In genomic region chr17:4849011-4849536, GRCh38 we compare ENCODE assay signal across 16 cellular contexts. TPM values are rescaled to one million over a fixed set of nuclear protein-coding genes. Genes with fewer than 3 reads are reported as not detected.
A peak's percentile ranks its signal among the peaks of the same experiment; 100 is the strongest.
DNase-seq lines count a peak whose midpoint lies in the region; ATAC-seq and TF ChIP-seq lines count a peak whose summit lies in the region.
"Had no signal": no experiment of that assay in that cellular context is flagged by ENCODE, and none has a peak within 500 bp of the region (broad histone marks: within the 10 kb centered on the region; RNA-seq: fewer than 3 reads in every experiment).

No MANE protein-coding gene starts in this region.

- ATAC-seq in Right ventricle myocardium superior (ENCODE audit: poor library complexity) (no peak), memory B cell (ENCODE audit: low read depth) (no peak), upper lobe of right lung (no peak)

- H3K4me1 ChIP-seq in left ventricle myocardium inferior (peaks cover 69% of the 10 kb centered on the region), upper lobe of right lung (peaks cover 35% of the 10 kb centered on the region), tibial artery (peaks cover 0 to 26% (median 0%) of the 10 kb centered on the region in 4 donors)

- H3K4me3 Mint-ChIP-seq in memory B cell, result no peak overlapping the region
- H3K4me3 Mint-ChIP-seq: activated naive CD4-positive, alpha-beta T cell treated with anti-CD3 and anti-CD28 coated beads for 36 hours; neural crest cell had no signal

- no peaks in the 10 kb centered on the region for H3K9me3 ChIP-seq in left ventricle myocardium inferior (replicated peaks)
- no peaks in the 10 kb centered on the region for H3K9me3 ChIP-seq in upper lobe of right lung
- no peaks in the 10 kb centered on the region for H3K9me3 ChIP-seq in tibial artery
- H3K9me3 ChIP-seq: SK-N-SH, thyroid gland had no signal

- H3K4me1 Mint-ChIP-seq in memory B cell, result peaks cover 37% of the 10 kb centered on the region

- H3K27ac Mint-ChIP-seq in memory B cell, result peak overlapping the region; percentile 39
- H3K27ac Mint-ChIP-seq: activated naive CD4-positive, alpha-beta T cell treated with anti-CD3 and anti-CD28 coated beads for 36 hours had no signal

- no peaks in the 10 kb centered on the region for H3K27me3 ChIP-seq in left ventricle myocardium inferior (ENCODE audit: low read depth)
- no peaks in the 10 kb centered on the region for H3K27me3 ChIP-seq in upper lobe of right lung
- H3K27me3 ChIP-seq in tibial artery, result no peaks in the 10 kb centered on the region
- H3K27me3 ChIP-seq: thyroid gland had no signal

- DNase-seq in left ventricle myocardium inferior (no peak), Right ventricle myocardium superior (no peak), dedifferentiated amniotic fluid mesenchymal stem cell (ENCODE audit: extremely low spot score) (peak; percentile 90), memory B cell (ENCODE audit: low spot score in 2 of 2) (no peak), upper lobe of right lung (no peak), NCI-H774 (lab: John Stamatoyannopoulos, UW) (no peak), tibial artery (no peak), DMS153 (lab: John Stamatoyannopoulos, UW) (no peak)
- DNase-seq: activated naive CD4-positive, alpha-beta T cell treated with anti-CD3 and anti-CD28 coated beads for 36 hours; central memory CD4-positive, alpha-beta T cell; COR-L47; KG1; NCI-H187; SK-N-SH; thyroid gland had no signal

- H3K36me3 ChIP-seq in left ventricle myocardium inferior (peaks cover 4% of the 10 kb centered on the region), upper lobe of right lung (no peaks in the 10 kb centered on the region), tibial artery (no peaks in the 10 kb centered on the region)
- H3K36me3 ChIP-seq: thyroid gland had no signal

- H3K27me3 Mint-ChIP-seq in memory B cell, result no peaks in the 10 kb centered on the region

- H3K27ac ChIP-seq in left ventricle myocardium inferior (replicated peaks), result peak overlapping the region; percentile 70
- H3K27ac ChIP-seq in upper lobe of right lung, result peak overlapping the region; percentile 45
- no peak overlapping the region for H3K27ac ChIP-seq in tibial artery
- H3K27ac ChIP-seq: thyroid gland had no signal

- H3K9me3 Mint-ChIP-seq in memory B cell, result peaks cover 2% of the 10 kb centered on the region
- H3K9me3 Mint-ChIP-seq: neural crest cell had no signal

- intact Hi-C loops in left ventricle myocardium inferior (cut with micrococcal nuclease), result no loop called here
- intact Hi-C loops in Right ventricle myocardium superior (cut with DNase I), result no loop called here
- intact Hi-C loops in upper lobe of right lung (cut with DNase I), result no loop called here
- intact Hi-C loops in tibial artery (cut with DNase I; ENCODE audit: low total_unique reads), result no loop called here

- H3K4me3 ChIP-seq in left ventricle myocardium inferior (no peak overlapping the region), upper lobe of right lung (no peak overlapping the region), tibial artery (no peak overlapping the region)
- H3K4me3 ChIP-seq: thyroid gland had no signal

- TF ChIP-seq CTCF in left ventricle myocardium inferior (IDR thresholded peaks at IDR 0.05; ENCODE audit: borderline replicate concordance), result no peak
- no peak for TF ChIP-seq CTCF in upper lobe of right lung (IDR thresholded peaks at IDR 0.05)
- TF ChIP-seq CTCF in tibial artery (IDR thresholded peaks at IDR 0.05), result no peak

- peaks cover 15% of the 10 kb centered on the region for H3K36me3 Mint-ChIP-seq in memory B cell

RNA-seq across cellular contexts. Expression of gene MINK1, which starts 15.9 kb away (rescaled TPM):
- total RNA-seq in left ventricle myocardium inferior (50.9 TPM), Right ventricle myocardium superior (47.6 TPM), upper lobe of right lung (121 TPM)

RNA-seq across cellular contexts. Expression of gene PLD2, which starts 42.1 kb away (rescaled TPM):
- 11.2 TPM for total RNA-seq in left ventricle myocardium inferior
- 13.6 TPM for total RNA-seq in Right ventricle myocardium superior
- total RNA-seq in upper lobe of right lung, result 33.4 TPM

RNA-seq across cellular contexts. Expression of gene C17orf107, which starts 50.3 kb away (rescaled TPM):
- total RNA-seq in left ventricle myocardium inferior, result 0.80 TPM
- 0.51 TPM for total RNA-seq in Right ventricle myocardium superior
- total RNA-seq in upper lobe of right lung, result 2.7 TPM

RNA-seq across cellular contexts. Expression of gene PSMB6, which starts 53.1 kb away (rescaled TPM):
- total RNA-seq in left ventricle myocardium inferior, result 183 TPM
- total RNA-seq in Right ventricle myocardium superior, result 214 TPM
- 91.0 TPM for total RNA-seq in upper lobe of right lung

Comparison
In these comparisons a context has a peak if more than half of its experiments do, and no peak if none do; other contexts are left out.
1. H3K27ac ChIP-seq: peak in left ventricle myocardium inferior (single experiment) and upper lobe of right lung (single experiment); none in tibial artery (0 of 2).